19 cellular contexts compared by ENCODE assay signal in genomic region chr18:55243255-55243654, GRCh38.
DNase-seq lines count a peak whose midpoint lies in the region; ATAC-seq, FAIRE-seq and TF ChIP-seq lines count a peak whose summit lies in the region.
"Had no signal": no experiment of that assay in that cellular context is flagged by ENCODE, and none has a peak within 500 bp of the region (broad histone marks: within the 10 kb centered on the region; RNA-seq: fewer than 3 reads in every experiment).

No MANE protein-coding gene starts in this region.

- no peak for ATAC-seq in GM12878
- no peak for ATAC-seq in HG02571 (IDR thresholded peaks at IDR 0.05; ENCODE audit: unreplicated experiment)
- no peak for ATAC-seq in HG02642 (IDR thresholded peaks at IDR 0.05; ENCODE audit: poor library complexity, unreplicated experiment)
- ATAC-seq: HepG2, T-helper 17 cell had no signal

- no TSS peak for BruUV-seq in GM12878 (replicated peaks; lab: Mats Ljungman, UMichigan)

- H3K27ac Mint-ChIP-seq in IgD-negative memory B cell (peak overlapping the region; percentile 3 to 83 (median 73)), endothelial cell (ENCODE audit: unreplicated experiment) (no peak overlapping the region)
- H3K27ac Mint-ChIP-seq: activated T-helper 2 cell treated with anti-CD3 and anti-CD28 coated beads, Interferon-gamma antibody, Interleukin-2, Interleukin-4, amounts not matched to agents 10 μg/mL and 5 μg/mL and 100 μg/mL, durations not matched to agents 14 hours and 24 hours and 36 hours; neural progenitor cell; T-helper 17 cell had no signal

- no peaks in the 10 kb centered on the region for H3K9me3 Mint-ChIP-seq in IgD-negative memory B cell
- no peaks in the 10 kb centered on the region for H3K9me3 Mint-ChIP-seq in endothelial cell (ENCODE audit: unreplicated experiment)
- H3K9me3 Mint-ChIP-seq: activated T-helper 2 cell treated with anti-CD3 and anti-CD28 coated beads, Interferon-gamma antibody, Interleukin-2, Interleukin-4, amounts not matched to agents 10 μg/mL and 5 μg/mL and 100 μg/mL, durations not matched to agents 14 hours and 24 hours and 36 hours; neural progenitor cell had no signal

- no peaks in the 10 kb centered on the region; the same call in none of the 2 replicates for H3K79me2 ChIP-seq in GM12878 (ENCODE audit: control insufficient read depth, insufficient read depth, low read length)

- H3K4me3 ChIP-seq in GM12878 (no peak overlapping the region), muscle layer of duodenum (ENCODE audit: low read depth in 1 of 2, low read length in 2 of 2) (no peak overlapping the region), thyroid gland (replicated peaks in 1 of 3) (no peak overlapping the region)
- H3K4me3 ChIP-seq: neural progenitor cell had no signal

- in situ Hi-C loops in GM12878 (cut with MboI), result no loop called here

- H3K27ac ChIP-seq in GM12878 (ENCODE audit: control insufficient read depth, insufficient read depth) (no peak overlapping the region), muscle layer of duodenum (ENCODE audit: low read length) (peak overlapping the region; percentile 26), thyroid gland (peak overlapping the region in 2 of 3 donors; percentile 73 to 74)
- H3K27ac ChIP-seq: epithelial cell of prostate, neural progenitor cell had no signal

- H3K4me1 Mint-ChIP-seq in IgD-negative memory B cell (peaks cover 32 to 60% (median 59%) of the 10 kb centered on the region in 3 donors), endothelial cell (ENCODE audit: unreplicated experiment) (peaks cover 14% of the 10 kb centered on the region)
- H3K4me1 Mint-ChIP-seq: T-helper 17 cell had no signal

- SMC1A ChIA-PET in GM12878 (lab: Charles Lee; ENCODE audit: uncharacterized antibody, unreplicated experiment), result interaction anchor here (0.9 to 4.8 kb wide), 5 partner anchors 9 to 75 kb away, joined by 3 to 60 read pairs (median 4); no protein-coding TSS in a partner anchor

- no peak for TF ChIP-seq EP300 in GM12878 (IDR thresholded peaks at IDR 0.05; ENCODE audit: borderline replicate concordance in 1 of 2, control insufficient read depth in 1 of 2, low read depth in 2 of 2, low read length in 2 of 2)

- FAIRE-seq in GM12878 (lab: Jason Lieb, UNC), result no peak
- FAIRE-seq: colon, HepG2 had no signal

- H3K9me3 ChIP-seq in GM12878 (replicated peaks; ENCODE audit: control insufficient read depth, insufficient read depth, low read length), result no peaks in the 10 kb centered on the region
- no peaks in the 10 kb centered on the region for H3K9me3 ChIP-seq in muscle layer of duodenum (ENCODE audit: control insufficient read depth in 1 of 2, low read length in 2 of 2)
- no peaks in the 10 kb centered on the region for H3K9me3 ChIP-seq in thyroid gland

- RAD21 ChIA-PET in GM12878 (lab: Charles Lee; ENCODE audit: unreplicated experiment), result no interaction called here

- H3K36me3 ChIP-seq in GM12878 (ENCODE audit: control insufficient read depth in 2 of 2, insufficient read depth in 2 of 2, low read length in 1 of 2) (peaks cover 5 to 22% of the 10 kb centered on the region in 2 experiments), muscle layer of duodenum (ENCODE audit: control insufficient read depth in 1 of 2, insufficient read depth in 2 of 2, low read length in 2 of 2) (peaks cover 0 to 3% of the 10 kb centered on the region in 2 donors), thyroid gland (no peaks in the 10 kb centered on the region)

- H3K4me1 ChIP-seq in GM12878 (ENCODE audit: control insufficient read depth, insufficient read depth, low read length), result peaks cover 38% of the 10 kb centered on the region
- H3K4me1 ChIP-seq in muscle layer of duodenum (ENCODE audit: control insufficient read depth in 1 of 2, insufficient read depth in 2 of 2, low read length in 2 of 2), result peaks cover 0 to 25% of the 10 kb centered on the region in 2 donors
- H3K4me1 ChIP-seq in thyroid gland, result peaks cover 17 to 30% of the 10 kb centered on the region in 2 donors
- H3K4me1 ChIP-seq: neural progenitor cell had no signal

- H4K20me1 ChIP-seq in GM12878 (ENCODE audit: control insufficient read depth, insufficient read depth), result no peaks in the 10 kb centered on the region

- no peak for TF ChIP-seq RAD21 in GM12878 (IDR thresholded peaks at IDR 0.05; ENCODE audit: insufficient read depth, low read depth, low read length)

- H3K4me2 ChIP-seq in GM12878 (ENCODE audit: control insufficient read depth, insufficient read depth), result no peak overlapping the region
- H3K4me2 ChIP-seq: neural progenitor cell had no signal

- DNase-seq in GM12878 (ENCODE audit: low read depth, low spot score), result no peak
- no peak for DNase-seq in thyroid gland
- no peak for DNase-seq in medulla oblongata (ENCODE audit: extremely low spot score)
- no peak for DNase-seq in endothelial cell (ENCODE audit: low spot score)
- DNase-seq: activated CD4-positive, CD25-positive, alpha-beta regulatory T cell; NCI-H2029; NCI-H446; retina; SHP77 treated with DMSO at 0.1 percent for 48 hours; T-helper 17 cell had no signal

- WGBS in GM12878 (ENCODE audit: insufficient coverage, insufficient replicate concordance, low lambda C conversion rate, missing lambda C conversion rate), result 50% methylated on average over 2 of the region's 2 CpGs
- WGBS in thyroid gland, 2 donors, result 78 to 84% methylated on average over 2 of the region's 2 CpGs

- H3K9ac ChIP-seq in GM12878 (ENCODE audit: control insufficient read depth, insufficient read depth, low read length), result no peak overlapping the region
- H3K9ac ChIP-seq: neural progenitor cell had no signal

- POLR2A ChIA-PET in GM12878 (lab: Charles Lee), result interaction anchor here (0.5 to 2.0 kb wide), 3 partner anchors 79 to 132 kb away, joined by 3 to 8 read pairs (median 4); no protein-coding TSS in a partner anchor

- TF ChIP-seq POLR2A in GM12878 (IDR thresholded peaks at IDR 0.05; ENCODE audit: low read depth, low read length), result no peak
- TF ChIP-seq POLR2A in thyroid gland (IDR thresholded peaks at IDR 0.05), result no peak

- H3K4me3 Mint-ChIP-seq in IgD-negative memory B cell (no peak overlapping the region), endothelial cell (ENCODE audit: unreplicated experiment) (no peak overlapping the region)
- H3K4me3 Mint-ChIP-seq: neural progenitor cell, T-helper 17 cell had no signal

- CTCF ChIA-PET in GM12878 (lab: Yijun Ruan, JAX), result interaction anchor here (0.9 to 3.6 kb wide), 2 partner anchors 9 to 26 kb away, joined by 4 to 20 read pairs; no protein-coding TSS in a partner anchor

- H3K27me3 Mint-ChIP-seq in IgD-negative memory B cell (no peaks in the 10 kb centered on the region), endothelial cell (ENCODE audit: unreplicated experiment) (peaks cover 5% of the 10 kb centered on the region)
- H3K27me3 Mint-ChIP-seq: T-helper 17 cell had no signal

- TF ChIP-seq CTCF in GM12878 (IDR thresholded peaks at IDR 0.05 in 2 of 3, conservative IDR thresholded peaks at IDR 0.05 in 1 of 3; ENCODE audit: control insufficient read depth in 2 of 3, extremely low read depth in 1 of 3, insufficient read depth in 1 of 3, low read depth in 3 of 3, low read length in 3 of 3) (no peak), thyroid gland (IDR thresholded peaks at IDR 0.05) (no peak), endothelial cell (IDR thresholded peaks at IDR 0.05; ENCODE audit: unreplicated experiment) (no peak)

- H3K36me3 Mint-ChIP-seq in IgD-negative memory B cell (peaks cover 11% of the 10 kb centered on the region), endothelial cell (ENCODE audit: low read depth, unreplicated experiment) (peaks cover 17% of the 10 kb centered on the region)

- no peak overlapping the region for H2AFZ ChIP-seq in GM12878 (ENCODE audit: control insufficient read depth, low read depth, low read length)
- H2AFZ ChIP-seq: neural progenitor cell had no signal

- intact Hi-C loops in GM12878 (cut with micrococcal nuclease; ENCODE audit: unreplicated experiment), result no loop called here
- intact Hi-C loops in thyroid gland (cut with DNase I), result no loop called here

- H3K27me3 ChIP-seq in GM12878 (replicated peaks in 1 of 2; ENCODE audit: control insufficient read depth in 2 of 2, insufficient read depth in 2 of 2, low read length in 1 of 2), result no peaks in the 10 kb centered on the region
- no peaks in the 10 kb centered on the region for H3K27me3 ChIP-seq in muscle layer of duodenum (ENCODE audit: low read depth, low read length)
- H3K27me3 ChIP-seq in thyroid gland, result no peaks in the 10 kb centered on the region
- H3K27me3 ChIP-seq: neural progenitor cell had no signal

TF ChIP-seq in GM12878, 131 proteins besides CTCF, POLR2A, EP300 and RAD21:
- TF ChIP-seq TARDBP (IDR thresholded peaks at IDR 0.05; ENCODE audit: borderline replicate concordance) (no peak), CBX5 (IDR thresholded peaks at IDR 0.05; ENCODE audit: low read depth) (no peak), HSF1 (IDR thresholded peaks at IDR 0.05; ENCODE audit: low read depth, low read length) (no peak), BCL11A (IDR thresholded peaks at IDR 0.05; ENCODE audit: low read depth, low read length) (no peak), RUNX3 (IDR thresholded peaks at IDR 0.05; ENCODE audit: low read length) (no peak), JUNB (IDR thresholded peaks at IDR 0.05) (peak; percentile 33), TCF7 (IDR thresholded peaks at IDR 0.05; ENCODE audit: borderline replicate concordance) (peak; percentile 65; the same call in 1 of the 2 replicates), PML (IDR thresholded peaks at IDR 0.05; ENCODE audit: low read length) (no peak)
